In the genomic region with DNA sequence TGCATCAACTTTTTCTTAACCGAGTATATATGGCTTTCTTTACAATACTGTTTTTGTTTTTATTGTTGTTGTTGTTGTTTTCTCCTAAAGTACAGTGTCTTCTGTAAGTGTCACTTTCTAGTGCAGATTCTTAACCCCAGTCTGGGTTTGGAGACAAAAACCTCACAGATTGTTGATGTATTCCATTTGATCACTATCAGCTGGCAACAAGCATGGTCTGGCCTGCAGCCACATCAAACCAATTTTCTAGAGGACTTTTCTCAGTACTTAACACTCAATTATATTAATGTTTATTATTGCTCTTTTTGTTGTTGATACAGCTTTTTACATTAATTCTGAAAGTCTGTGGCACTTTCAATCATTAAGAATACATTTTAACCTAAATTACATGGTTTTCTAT, we compare ENCODE assay signal across 22 cellular contexts. TPM values are rescaled to one million over a fixed set of nuclear protein-coding genes. Genes with fewer than 3 reads are reported as not detected.
A peak's percentile ranks its signal among the peaks of the same experiment; 100 is the strongest.
DNase-seq lines count a peak whose midpoint lies in the region; ATAC-seq, FAIRE-seq and TF ChIP-seq lines count a peak whose summit lies in the region.
"Had no signal": no experiment of that assay in that cellular context is flagged by ENCODE, and none has a peak within 500 bp of the region (broad histone marks: within the 10 kb centered on the region; RNA-seq: fewer than 3 reads in every experiment).

No MANE protein-coding gene starts in this region.

- POLR2A ChIA-PET in A549 (lab: Yijun Ruan, JAX) = no interaction called here

- H3K36me3 ChIP-seq in adrenal gland (replicated peaks in 1 of 2) = no peaks in the 10 kb centered on the region
- H3K36me3 ChIP-seq: HAP-1, lower lobe of right lung, ovary, stomach had no signal

- CTCF ChIA-PET in A549 (lab: Yijun Ruan, JAX) = interaction anchor here (2.0 kb wide), 1 partner anchor 9 kb away, joined by 6 read pairs; no protein-coding TSS in a partner anchor

- TF ChIP-seq EP300 in A549 (IDR thresholded peaks at IDR 0.05) = no peak

- peak overlapping the region; percentile 46 for H3K4me2 ChIP-seq in A549

- TF ChIP-seq POLR2A in A549 (IDR thresholded peaks at IDR 0.05; ENCODE audit: low read length) (no peak), adrenal gland (IDR thresholded peaks at IDR 0.05) (no peak)

- ATAC-seq in A549 (no peak), HG02571 (IDR thresholded peaks at IDR 0.05; ENCODE audit: unreplicated experiment) (no peak), GM18867 (IDR thresholded peaks at IDR 0.05; ENCODE audit: unreplicated experiment) (no peak)
- ATAC-seq: activated CD4-positive, CD25-positive, alpha-beta regulatory T cell treated with anti-CD3 and anti-CD28 coated beads, Interleukin-2, amount 50 U/mL, for 24 hours; lower lobe of right lung; sciatic nerve had no signal

- peaks cover 30% of the 10 kb centered on the region for H3K4me1 ChIP-seq in A549
- peaks cover 24 to 67% of the 10 kb centered on the region in 2 donors for H3K4me1 ChIP-seq in adrenal gland (replicated peaks in 1 of 2)
- H3K4me1 ChIP-seq: HAP-1 had no signal

- DNase-seq in A549 (ENCODE audit: low read depth in 1 of 2, low spot score in 1 of 2) (no peak), DMS79 (lab: John Stamatoyannopoulos, UW) (peak; percentile 40), NCI-H1930 (lab: John Stamatoyannopoulos, UW) (peak; percentile 34 to 60), adrenal gland (peak; percentile 32 to 69 (median 44)), nucleus accumbens (lab: John Stamatoyannopoulos, UW) (no peak), hepatic stellate cell (ENCODE audit: low spot score) (no peak)
- DNase-seq: activated gamma-delta T cell; lower lobe of right lung; MV-4-11; NCI-H446 treated with DMSO at 0.1 percent for 48 hours; ovary; SHP77 treated with DMSO at 0.1 percent for 48 hours; stimulated activated CD4-positive, alpha-beta T cell treated with anti-CD3 and anti-CD28 coated beads, Interleukin-1b, Interleukin-23, amount 100 ng/mL, for 48 hours; stomach had no signal

- peak overlapping the region; percentile 1 to 23; a peak in 2 of 6 replicates for H3K27ac ChIP-seq in A549
- H3K27ac ChIP-seq in adrenal gland = peak overlapping the region in 3 of 5 donors; percentile 18 to 49 (median 49)
- H3K27ac ChIP-seq: HL-60, lower lobe of right lung, ovary, stomach had no signal

- WGBS in A549 (ENCODE audit: missing lambda C conversion rate) = 95% methylated on average over 1 of the region's 1 CpG
- WGBS in adrenal gland, 4 donors = 33 to 41% (median 39%) methylated on average over 1 of the region's 1 CpG

- no peaks in the 10 kb centered on the region for H3K27me3 ChIP-seq in adrenal gland
- H3K27me3 ChIP-seq: ovary, stomach had no signal

- no peak for TF ChIP-seq RAD21 in A549 (conservative IDR thresholded peaks at IDR 0.05 in 1 of 2, IDR thresholded peaks at IDR 0.05 in 1 of 2)

- intact Hi-C loops in adrenal gland (cut with DNase I) = no loop called here

- H3K4me3 ChIP-seq in A549 (no peak overlapping the region), adrenal gland (peak overlapping the region in 1 of 4 donors; percentile 41)
- H3K4me3 ChIP-seq: HAP-1, lower lobe of right lung, ovary, stomach had no signal

- no peak for FAIRE-seq in A549 (lab: Jason Lieb, UNC)
- FAIRE-seq: G401.6, GM19239 had no signal

- H3K9me3 ChIP-seq in A549 (no peaks in the 10 kb centered on the region), adrenal gland (replicated peaks in 1 of 3) (no peaks in the 10 kb centered on the region)
- H3K9me3 ChIP-seq: HAP-1, lower lobe of right lung, ovary, stomach had no signal

- TF ChIP-seq CTCF in A549 (IDR thresholded peaks at IDR 0.05) = no peak
- TF ChIP-seq CTCF in adrenal gland (IDR thresholded peaks at IDR 0.05) = no peak

TF ChIP-seq in A549, 52 proteins besides CTCF, POLR2A, EP300 and RAD21:
- TF ChIP-seq GATA3 (IDR thresholded peaks at IDR 0.05; ENCODE audit: borderline replicate concordance) (0 out of 2 replicates have a peak, but pooled peaks have one; percentile 19), HOXA7 (CRISPR knock-in tag; IDR thresholded peaks at IDR 0.05) (no peak)

RNA-seq across cellular contexts. Expression of gene LRRN3, which starts 17.1 kb away (rescaled TPM):
- polyA plus RNA-seq in A549 (2011; rRNA removed) (0.06 and 0.09 TPM in 2 replicates), A549 (2017; fragmentation: RNase III; extraction: RNeasy Plus Mini Kit Qiagen cat#74134 plus additional on column Dnase treatment) (0.04 to 0.05 TPM in 2 of 3 replicates, not detected in the other), adrenal gland (10 to 100 TPM; 21.1 to 59.6 (median 21.2) TPM)
- 0.01 and 0.03 TPM in 2 replicates for polyA plus RNA-seq in A549 (2012; cell fraction: cytosol; rRNA removed)
- polyA plus RNA-seq in A549 (2012; cell fraction: nucleus; rRNA removed) = 0.02 TPM in 2 replicates
- polyA minus RNA-seq in A549 (2011; rRNA and poly(A)+ RNA removed) = not detected in 2 replicates
- total RNA-seq in adrenal gland = 10 to 100 TPM; 10.7 to 83.0 (median 55.2) TPM

Comparison
In these comparisons a context has a peak if more than half of its experiments do, and no peak if none do; other contexts are left out.
1. DNase-seq: peak in DMS79 (single experiment), NCI-H1930 (2 of 2) and adrenal gland (7 of 7); none in A549 (0 of 2), nucleus accumbens (0 of 56) and hepatic stellate cell (single experiment).
2. RNA of gene LRRN3, which starts 17.1 kb away (polyA plus RNA-seq): 21.1 to 59.6 TPM in adrenal gland; 0.01 to 0.09 TPM in A549; every median in the first group is over 10 times any median in the second.